ENCODE assay signal across 16 cellular contexts in genomic region chr3:127757979-127758378, GRCh38.
DNase-seq lines count a peak whose midpoint lies in the region; ATAC-seq and TF ChIP-seq lines count a peak whose summit lies in the region.
"Had no signal": no experiment of that assay in that cellular context is flagged by ENCODE, and none has a peak within 500 bp of the region (broad histone marks: within the 10 kb centered on the region; RNA-seq: fewer than 3 reads in every experiment).

No MANE protein-coding gene starts in this region.

- H3K9me3 ChIP-seq in HEK293 (ENCODE audit: control insufficient read depth, insufficient read depth, low read depth, low read length), result no peaks in the 10 kb centered on the region
- H3K9me3 ChIP-seq in Peyer's patch, result no peaks in the 10 kb centered on the region
- H3K9me3 ChIP-seq in mucosa of descending colon, result no peaks in the 10 kb centered on the region

- peaks cover 49 to 65% of the 10 kb centered on the region in 2 donors for H3K4me1 Mint-ChIP-seq in stimulated activated naive B cell treated with anti-CD40 and anti-IgM and Interleukin-4, amounts not matched to agents 10 μg/mL and 1 μg/mL and 100 μg/mL, for 72 hours

- POLR2A ChIA-PET in HEK293 (lab: Yijun Ruan, JAX), result no interaction called here

- H3K36me3 ChIP-seq in HEK293 (ENCODE audit: control insufficient read depth in 2 of 2, insufficient read depth in 1 of 2, low read length in 2 of 2), result no peaks in the 10 kb centered on the region
- no peaks in the 10 kb centered on the region for H3K36me3 ChIP-seq in Peyer's patch
- no peaks in the 10 kb centered on the region for H3K36me3 ChIP-seq in mucosa of descending colon (ENCODE audit: low read depth)

- CTCF ChIA-PET in HEK293 (lab: Yijun Ruan, JAX), result interaction anchor here (0.6 kb wide), 1 partner anchor 33 kb away, joined by 3 read pairs; no protein-coding TSS in a partner anchor

- H3K4me3 Mint-ChIP-seq in stimulated activated naive B cell treated with anti-CD40 and anti-IgM and Interleukin-4, amounts not matched to agents 10 μg/mL and 1 μg/mL and 100 μg/mL, for 72 hours, result no peak overlapping the region
- H3K4me3 Mint-ChIP-seq: B cell; CD4-positive, alpha-beta memory T cell had no signal

- no peak for TF ChIP-seq CTCF in HEK293 (tag by site-specific recombination; IDR thresholded peaks at IDR 0.05)
- TF ChIP-seq CTCF in Peyer's patch (IDR thresholded peaks at IDR 0.05), result no peak
- no peak for TF ChIP-seq CTCF in mucosa of descending colon (IDR thresholded peaks at IDR 0.05)

- H3K27ac ChIP-seq in HEK293 (ENCODE audit: extremely low read depth, low read depth, low read length) (no peak overlapping the region), Peyer's patch (peak overlapping the region in 1 of 4 donors; percentile 15)
- H3K27ac ChIP-seq: C4-2B, HL-60 had no signal

- H3K27me3 Mint-ChIP-seq in stimulated activated naive B cell treated with anti-CD40 and anti-IgM and Interleukin-4, amounts not matched to agents 10 μg/mL and 1 μg/mL and 100 μg/mL, for 72 hours, result no peaks in the 10 kb centered on the region
- H3K27me3 Mint-ChIP-seq: B cell had no signal

- peak in 1 of 2 donors; percentile 14 for TF ChIP-seq POLR2A in Peyer's patch (IDR thresholded peaks at IDR 0.05)

- H3K4me3 ChIP-seq in HEK293 (ENCODE audit: low read depth, low read length), result no peak overlapping the region
- H3K4me3 ChIP-seq in Peyer's patch, result no peak overlapping the region
- no peak overlapping the region for H3K4me3 ChIP-seq in mucosa of descending colon

- ATAC-seq in mucosa of descending colon, result peak; percentile 68
- no peak for ATAC-seq in stimulated activated naive B cell treated with anti-CD40 and anti-IgM and Interleukin-4, amounts not matched to agents 10 μg/mL and 1 μg/mL and 100 μg/mL, for 72 hours (replicated peaks)
- ATAC-seq: HCT116 had no signal

- DNase-seq in Peyer's patch (peak in 2 of 3 donors; percentile 70 to 73), mucosa of descending colon (peak; percentile 57 to 71 (median 67))
- DNase-seq in stimulated activated naive B cell treated with anti-CD40 and anti-IgM and Interleukin-4, amounts not matched to agents 10 μg/mL and 1 μg/mL and 100 μg/mL, for 72 hours, result no peak
- no peak for DNase-seq in effector CD4-positive, alpha-beta T cell
- no peak for DNase-seq in activated CD4-positive, alpha-beta T cell treated with anti-CD3 and anti-CD28 coated beads, Interleukin-2, amount 50 U/mL, for 1 hour
- DNase-seq in activated T-cell treated with anti-CD3 and anti-CD28 coated beads, Interleukin-2, amount 50 U/mL, for 48 hours, result no peak
- DNase-seq: CD4-positive, alpha-beta memory T cell; COR-L47; DMS153; DMS79 treated with DMSO at 0.1 percent for 48 hours; EL had no signal

- H3K4me1 ChIP-seq in HEK293 (ENCODE audit: control insufficient read depth, insufficient read depth, low read length) (no peaks in the 10 kb centered on the region), Peyer's patch (peaks cover 0 to 19% (median 2%) of the 10 kb centered on the region in 4 donors), mucosa of descending colon (ENCODE audit: low read depth) (peaks cover 21% of the 10 kb centered on the region)

- no peaks in the 10 kb centered on the region for H3K27me3 ChIP-seq in Peyer's patch

- H3K27ac Mint-ChIP-seq in stimulated activated naive B cell treated with anti-CD40 and anti-IgM and Interleukin-4, amounts not matched to agents 10 μg/mL and 1 μg/mL and 100 μg/mL, for 72 hours, result peak overlapping the region; percentile 69
- H3K27ac Mint-ChIP-seq: B cell; CD4-positive, alpha-beta memory T cell had no signal

- peaks cover 30 to 50% of the 10 kb centered on the region in 2 donors for H3K36me3 Mint-ChIP-seq in stimulated activated naive B cell treated with anti-CD40 and anti-IgM and Interleukin-4, amounts not matched to agents 10 μg/mL and 1 μg/mL and 100 μg/mL, for 72 hours
- H3K36me3 Mint-ChIP-seq: CD4-positive, alpha-beta memory T cell had no signal

- H3K9me3 Mint-ChIP-seq in stimulated activated naive B cell treated with anti-CD40 and anti-IgM and Interleukin-4, amounts not matched to agents 10 μg/mL and 1 μg/mL and 100 μg/mL, for 72 hours, result peaks cover 8 to 9% of the 10 kb centered on the region in 2 donors
- H3K9me3 Mint-ChIP-seq: CD4-positive, alpha-beta memory T cell had no signal

- intact Hi-C loops in mucosa of descending colon (cut with DNase I, micrococcal nuclease), result no loop called here

TF ChIP-seq in HEK293, 187 proteins besides CTCF, POLR2A, EP300 and RAD21:
- TF ChIP-seq ZNF704 (tag by site-specific recombination; IDR thresholded peaks at IDR 0.05) (no peak), ZNF211 (tag by site-specific recombination; IDR thresholded peaks at IDR 0.05; ENCODE audit: low read depth) (no peak), ZBTB6 (tag by site-specific recombination; IDR thresholded peaks at IDR 0.05) (no peak), ZNF623 (tag by site-specific recombination; IDR thresholded peaks at IDR 0.05) (peak; percentile 86), ZSCAN4 (tag by site-specific recombination; IDR thresholded peaks at IDR 0.05) (no peak), ZNF138 (tag by site-specific recombination; IDR thresholded peaks at IDR 0.05; ENCODE audit: borderline replicate concordance) (no peak), ZBTB21 (tag by site-specific recombination; IDR thresholded peaks at IDR 0.05) (no peak), ZNF184 (tag by site-specific recombination; IDR thresholded peaks at IDR 0.05) (no peak)

Comparison
In these comparisons a context has a peak if more than half of its experiments do, and no peak if none do; other contexts are left out.
1. DNase-seq: peak in Peyer's patch (2 of 3) and mucosa of descending colon (3 of 3); none in stimulated activated naive B cell treated with anti-CD40 and anti-IgM and Interleukin-4, amounts not matched to agents 10 μg/mL and 1 μg/mL and 100 μg/mL, for 72 hours (single experiment), effector CD4-positive, alpha-beta T cell (single experiment), activated CD4-positive, alpha-beta T cell treated with anti-CD3 and anti-CD28 coated beads, Interleukin-2, amount 50 U/mL, for 1 hour (single experiment) and activated T-cell treated with anti-CD3 and anti-CD28 coated beads, Interleukin-2, amount 50 U/mL, for 48 hours (0 of 2).